9 cellular contexts compared by ENCODE assay signal in genomic region chr5:129767927-129768380, GRCh38. TPM values are rescaled to one million over a fixed set of nuclear protein-coding genes. Genes with fewer than 3 reads are reported as not detected.
DNase-seq lines count a peak whose midpoint lies in the region; ATAC-seq and TF ChIP-seq lines count a peak whose summit lies in the region.
"Had no signal": no experiment of that assay in that cellular context is flagged by ENCODE, and none has a peak within 500 bp of the region (broad histone marks: within the 10 kb centered on the region; RNA-seq: fewer than 3 reads in every experiment).

No MANE protein-coding gene starts in this region.

- in situ Hi-C loops in Panc1 (cut with HindIII; ENCODE audit: low pct_unique_long_range_greater_than_20kb, low sequenced_read_pairs), result no loop called here

- H3K4me1 ChIP-seq in Panc1 (ENCODE audit: control insufficient read depth, insufficient read depth, low read length), result no peaks in the 10 kb centered on the region

- TF ChIP-seq CTCF in GM12801 (IDR thresholded peaks at IDR 0.05; ENCODE audit: extremely low read depth, insufficient read length) (peak; percentile 17), Panc1 (IDR thresholded peaks at IDR 0.05) (peak; percentile 95), fibroblast of villous mesenchyme (IDR thresholded peaks at IDR 0.05; ENCODE audit: insufficient read depth, low read depth, low read length) (peak; percentile 100), omental fat pad (IDR thresholded peaks at IDR 0.05) (peak in 2 of 3 donors; percentile 27 to 92)

- no peaks in the 10 kb centered on the region for H3K9me3 ChIP-seq in Panc1 (ENCODE audit: control insufficient read depth, insufficient read depth, low read depth, low read length)

- no peaks in the 10 kb centered on the region for H3K27me3 ChIP-seq in H7 (ENCODE audit: control insufficient read depth, insufficient read depth, low read length)
- H3K27me3 ChIP-seq in Panc1 (ENCODE audit: control insufficient read depth, insufficient read depth, low read length), result no peaks in the 10 kb centered on the region

- H3K36me3 ChIP-seq in H7 (replicated peaks; ENCODE audit: control insufficient read depth, insufficient read depth, low read length) (no peaks in the 10 kb centered on the region), Panc1 (ENCODE audit: control insufficient read depth, insufficient read depth, low read length) (no peaks in the 10 kb centered on the region)

- BruUV-seq in Panc1 (replicated peaks; lab: Mats Ljungman, UMichigan), result no TSS peak

- no peaks in the 10 kb centered on the region for H3K4me1 Mint-ChIP-seq in activated T-helper 1 cell treated with anti-CD3 and anti-CD28 coated beads, Interleukin-12 subunit alpha, Interleukin-12 subunit beta, Interleukin-2, Interleukin-4 antibody, amounts not matched to agents 30 ng/mL and 10 ng/mL and 1 ng/mL, durations not matched to agents 14 hours and 24 hours and 36 hours (ENCODE audit: low read depth)

- no peaks in the 10 kb centered on the region for H3K36me3 Mint-ChIP-seq in activated T-helper 1 cell treated with anti-CD3 and anti-CD28 coated beads, Interleukin-12 subunit alpha, Interleukin-12 subunit beta, Interleukin-2, Interleukin-4 antibody, amounts not matched to agents 30 ng/mL and 10 ng/mL and 1 ng/mL, durations not matched to agents 14 hours and 24 hours and 36 hours (ENCODE audit: low read depth)

- H3K9me3 Mint-ChIP-seq in activated T-helper 1 cell treated with anti-CD3 and anti-CD28 coated beads, Interleukin-12 subunit alpha, Interleukin-12 subunit beta, Interleukin-2, Interleukin-4 antibody, amounts not matched to agents 30 ng/mL and 10 ng/mL and 1 ng/mL, durations not matched to agents 14 hours and 24 hours and 36 hours, result no peaks in the 10 kb centered on the region

- peak; percentile 57 for DNase-seq in H7
- peak; percentile 89 for DNase-seq in LHCN-M2 (ENCODE audit: low read depth)
- DNase-seq in Panc1 (ENCODE audit: low read depth, low spot score), result peak; percentile 78
- DNase-seq in activated T-helper 1 cell treated with anti-CD3 and anti-CD28 coated beads, Interleukin-12 subunit alpha, Interleukin-12 subunit beta, Interleukin-2, Interleukin-4 antibody, amounts not matched to agents 30 ng/mL and 10 ng/mL and 1 ng/mL, durations not matched to agents 14 hours and 24 hours and 36 hours (ENCODE audit: low spot score), result peak; percentile 38
- peak; percentile 92 for DNase-seq in fibroblast of villous mesenchyme (ENCODE audit: low read depth)
- DNase-seq in omental fat pad (ENCODE audit: low spot score), result peak; percentile 34
- DNase-seq in ureter (ENCODE audit: low spot score), result peak; percentile 78

- H3K27ac ChIP-seq in Panc1 (ENCODE audit: low read length), result no peak overlapping the region
- H3K27ac ChIP-seq: skin epidermis had no signal

- no peak overlapping the region for H3K4me3 Mint-ChIP-seq in activated T-helper 1 cell treated with anti-CD3 and anti-CD28 coated beads, Interleukin-12 subunit alpha, Interleukin-12 subunit beta, Interleukin-2, Interleukin-4 antibody, amounts not matched to agents 30 ng/mL and 10 ng/mL and 1 ng/mL, durations not matched to agents 14 hours and 24 hours and 36 hours

- POLR2A ChIA-PET in Panc1 (lab: Charles Lee), result no interaction called here

- CTCF ChIA-PET in Panc1 (lab: Charles Lee), result no interaction called here

- H3K4me3 ChIP-seq in H7 (ENCODE audit: insufficient read depth, low read depth, low read length) (no peak overlapping the region), Panc1 (ENCODE audit: low read depth in 2 of 2, low read length in 2 of 2) (no peak overlapping the region), fibroblast of villous mesenchyme (ENCODE audit: low read depth, low read length) (no peak overlapping the region)
- H3K4me3 ChIP-seq: skin epidermis had no signal

- ATAC-seq in Panc1 (peak; percentile 94), omental fat pad (ENCODE audit: low FRiP score) (peak; percentile 95)

- H3K27ac Mint-ChIP-seq in activated T-helper 1 cell treated with anti-CD3 and anti-CD28 coated beads, Interleukin-12 subunit alpha, Interleukin-12 subunit beta, Interleukin-2, Interleukin-4 antibody, amounts not matched to agents 30 ng/mL and 10 ng/mL and 1 ng/mL, durations not matched to agents 14 hours and 24 hours and 36 hours, result no peak overlapping the region

- H3K27me3 Mint-ChIP-seq in activated T-helper 1 cell treated with anti-CD3 and anti-CD28 coated beads, Interleukin-12 subunit alpha, Interleukin-12 subunit beta, Interleukin-2, Interleukin-4 antibody, amounts not matched to agents 30 ng/mL and 10 ng/mL and 1 ng/mL, durations not matched to agents 14 hours and 24 hours and 36 hours (ENCODE audit: insufficient read depth), result no peaks in the 10 kb centered on the region

- intact Hi-C loops in Panc1 (cut with micrococcal nuclease; ENCODE audit: unreplicated experiment), result loop anchor here (2.0 kb wide), 3 partner anchors 103 to 863 kb away; no protein-coding TSS in a partner anchor
- intact Hi-C loops in activated T-helper 1 cell treated with anti-CD3 and anti-CD28 coated beads, Interleukin-12 subunit alpha, Interleukin-12 subunit beta, Interleukin-2, Interleukin-4 antibody, amounts not matched to agents 30 ng/mL and 10 ng/mL and 1 ng/mL, durations not matched to agents 14 hours and 24 hours and 36 hours (cut with micrococcal nuclease), result loop anchor here (1.0 to 5.0 kb wide), 3 partner anchors 104 to 863 kb away; no protein-coding TSS in a partner anchor

RNA-seq across cellular contexts. Expression of gene MINAR2, which starts 20.1 kb away (rescaled TPM):
- not detected in 2 replicates for total RNA-seq in H7 (2014; rRNA removed; shearing (Covaris generic))
- total RNA-seq in LHCN-M2 (2014; rRNA removed), result not detected in 2 replicates
- polyA plus RNA-seq in LHCN-M2 (2012), result not detected
- total RNA-seq in Panc1 (2021; ENCODE audit: unreplicated experiment), result not detected
- polyA plus RNA-seq in Panc1 (2012; ENCODE audit: insufficient read length), result not detected
- total RNA-seq in activated T-helper 1 cell treated with anti-CD3 and anti-CD28 coated beads, Interleukin-12 subunit alpha, Interleukin-12 subunit beta, Interleukin-2, Interleukin-4 antibody, amounts not matched to agents 30 ng/mL and 10 ng/mL and 1 ng/mL, durations not matched to agents 14 hours and 24 hours and 36 hours, result not detected in 2 replicates
- under 0.01 TPM in 2 replicates for total RNA-seq in fibroblast of villous mesenchyme
- total RNA-seq in omental fat pad, result not detected
- not detected for total RNA-seq in ureter

Comparison
In these comparisons a context has a peak if more than half of its experiments do, and no peak if none do; other contexts are left out.
1. CTCF ChIP-seq: peak in every context shown above with its lines; median percentile 100 in fibroblast of villous mesenchyme; 95 in Panc1; 60 in omental fat pad; 17 in GM12801.
2. DNase-seq: peak in every context shown above with its lines; median percentile 92 in fibroblast of villous mesenchyme; 89 in LHCN-M2; 78 in Panc1; 78 in ureter; 57 in H7; 38 in activated T-helper 1 cell treated with anti-CD3 and anti-CD28 coated beads, Interleukin-12 subunit alpha, Interleukin-12 subunit beta, Interleukin-2, Interleukin-4 antibody, amounts not matched to agents 30 ng/mL and 10 ng/mL and 1 ng/mL, durations not matched to agents 14 hours and 24 hours and 36 hours; 34 in omental fat pad.